Comparison of ENCODE assay signal across 1 cellular context in the genomic region with DNA sequence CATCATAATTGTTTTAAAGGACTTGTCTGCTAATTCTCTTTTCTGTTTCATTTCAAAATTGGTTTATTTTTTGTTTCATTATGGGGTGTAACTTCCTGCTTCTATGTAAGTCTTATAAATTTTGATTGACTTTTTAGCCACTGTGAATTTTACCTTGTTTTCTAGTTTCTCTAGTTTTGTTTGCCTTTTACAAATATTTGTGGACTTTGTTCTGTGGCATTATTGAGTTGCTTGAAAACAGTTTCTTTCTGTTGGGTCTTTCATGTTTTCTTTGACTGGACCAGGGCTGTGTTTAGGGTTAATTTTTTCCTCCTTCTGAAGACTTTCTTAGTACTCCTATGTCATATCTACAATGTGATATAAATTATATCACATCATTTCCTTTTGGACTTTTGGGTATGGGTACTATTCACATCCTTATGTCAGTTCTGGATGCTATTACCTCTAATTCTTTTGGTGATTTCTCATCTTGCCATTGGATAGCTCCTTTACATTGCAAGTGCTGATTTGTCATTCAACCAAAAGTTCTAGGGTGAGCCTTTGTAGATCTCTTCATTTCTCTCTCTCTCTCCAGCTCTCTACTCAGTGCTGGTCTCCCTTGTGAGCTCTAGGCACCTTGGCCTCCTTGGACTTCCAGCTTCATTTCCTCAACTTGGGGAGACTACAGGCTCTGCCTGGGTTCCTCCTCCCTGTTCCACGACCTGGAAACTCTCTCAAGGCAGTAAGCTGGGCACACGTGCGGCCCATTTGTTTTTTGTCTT.
TF ChIP-seq lines count a peak whose summit lies in the region.

No MANE protein-coding gene starts in this region.

TF ChIP-seq in K562, 482 proteins besides CTCF, POLR2A, EP300 and RAD21:
- no peak for TF ChIP-seq NR2C2 (CRISPR knock-in tag; IDR thresholded peaks at IDR 0.05)
- TF ChIP-seq NR2C2 (tag; IDR thresholded peaks at IDR 0.05) = no peak
- TF ChIP-seq ZNF41 (CRISPR knock-in tag; conservative IDR thresholded peaks at IDR 0.05) = peak; percentile 96
- TF ChIP-seq KHSRP (IDR thresholded peaks at IDR 0.05) = no peak
